Comparison of ENCODE assay signal across 25 cellular contexts in the genomic region with DNA sequence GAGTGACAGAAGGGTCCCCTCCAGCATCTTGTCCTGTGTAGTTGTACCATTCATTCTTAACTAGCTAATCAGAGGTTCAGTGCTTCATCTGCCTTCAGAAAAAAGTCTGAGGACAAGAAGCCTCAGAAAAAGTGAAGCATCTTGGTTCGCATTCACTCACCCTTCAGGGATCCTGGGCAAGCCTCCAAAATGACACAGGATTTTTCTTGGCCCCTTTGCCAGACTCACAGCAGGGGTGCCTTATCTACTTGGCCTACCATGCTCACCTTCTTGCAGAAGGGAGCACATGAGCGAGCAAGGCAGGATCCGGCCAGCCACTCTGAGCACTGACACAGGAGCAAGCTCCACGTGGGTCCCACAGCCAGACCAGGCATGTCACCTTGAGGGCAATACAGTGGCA. TPM values are rescaled to one million over a fixed set of nuclear protein-coding genes. Genes with fewer than 3 reads are reported as not detected.
DNase-seq lines count a peak whose midpoint lies in the region; ATAC-seq and TF ChIP-seq lines count a peak whose summit lies in the region.
"Had no signal": no experiment of that assay in that cellular context is flagged by ENCODE, and none has a peak within 500 bp of the region (broad histone marks: within the 10 kb centered on the region; RNA-seq: fewer than 3 reads in every experiment).

No MANE protein-coding gene starts in this region.

- H3K4me1 Mint-ChIP-seq in MCF 10A (ENCODE audit: insufficient read depth, unreplicated experiment) (no peaks in the 10 kb centered on the region), GM23338 (no peaks in the 10 kb centered on the region; the same call in 2 of the 3 replicates)
- no peaks in the 10 kb centered on the region for H3K4me1 Mint-ChIP-seq in stimulated activated effector memory CD8-positive, alpha-beta T cell treated with anti-CD3 and anti-CD28 coated beads, Interleukin-12 subunit alpha, Interleukin-12 subunit beta, amount 100 ng/mL, for 72 hours
- H3K4me1 Mint-ChIP-seq: CD14-positive monocyte; CD4-positive, alpha-beta memory T cell; CD4-positive, CD25-positive, alpha-beta regulatory T cell; CD8-positive, alpha-beta memory T cell had no signal

- H3K36me3 ChIP-seq in breast epithelium (no peaks in the 10 kb centered on the region), GM23338 (ENCODE audit: insufficient read depth) (peaks cover 11% of the 10 kb centered on the region; the same call in 1 of the 2 replicates)
- H3K36me3 ChIP-seq: BE2C, BLaER1 had no signal

- H3K27me3 ChIP-seq in breast epithelium (no peaks in the 10 kb centered on the region), GM23338 (ENCODE audit: insufficient read depth) (no peaks in the 10 kb centered on the region)
- H3K27me3 ChIP-seq: BE2C, BLaER1 had no signal

- no peaks in the 10 kb centered on the region for H3K79me2 ChIP-seq in GM23338 (replicated peaks; ENCODE audit: insufficient read depth)

- intact Hi-C loops in MCF 10A (cut with micrococcal nuclease) (no loop called here), breast epithelium (cut with DNase I; ENCODE audit: low total_unique reads) (no loop called here)

- H3K4me2 ChIP-seq in GM23338, result no peak overlapping the region
- H3K4me2 ChIP-seq: BLaER1 had no signal

- no peak for ATAC-seq in GM23338
- no peak for ATAC-seq in stimulated activated effector memory CD8-positive, alpha-beta T cell treated with anti-CD3 and anti-CD28 coated beads, Interleukin-12 subunit alpha, Interleukin-12 subunit beta, amount 100 ng/mL, for 72 hours
- ATAC-seq: GM12878 had no signal

- no peak for TF ChIP-seq POLR2A in breast epithelium (IDR thresholded peaks at IDR 0.05)

- H3K9me3 ChIP-seq in breast epithelium, result peaks cover 5 to 57% of the 10 kb centered on the region in 2 donors
- H3K9me3 ChIP-seq: BE2C had no signal

- BruUV-seq in MCF 10A (replicated peaks; lab: Mats Ljungman, UMichigan), result no TSS peak

- H3K36me3 Mint-ChIP-seq in MCF 10A (ENCODE audit: insufficient read depth, unreplicated experiment) (peaks cover 7% of the 10 kb centered on the region), GM23338 (ENCODE audit: low read depth) (peaks cover 19% of the 10 kb centered on the region; the same call in 2 of the 3 replicates)
- H3K36me3 Mint-ChIP-seq in stimulated activated effector memory CD8-positive, alpha-beta T cell treated with anti-CD3 and anti-CD28 coated beads, Interleukin-12 subunit alpha, Interleukin-12 subunit beta, amount 100 ng/mL, for 72 hours, result no peaks in the 10 kb centered on the region
- H3K36me3 Mint-ChIP-seq: CD14-positive monocyte; CD4-positive, CD25-positive, alpha-beta regulatory T cell had no signal

- H2AFZ ChIP-seq in GM23338, result no peak overlapping the region

- CTCF ChIA-PET in MCF 10A (lab: Yijun Ruan, JAX), result interaction anchor here (0.6 to 1.2 kb wide), 2 partner anchors 68 to 1436 kb away, joined by 3 to 6 read pairs; no protein-coding TSS in a partner anchor

- H3K9me3 Mint-ChIP-seq in MCF 10A (ENCODE audit: unreplicated experiment) (peaks cover 35% of the 10 kb centered on the region), GM23338 (peaks cover 64% of the 10 kb centered on the region)
- H3K9me3 Mint-ChIP-seq in stimulated activated effector memory CD8-positive, alpha-beta T cell treated with anti-CD3 and anti-CD28 coated beads, Interleukin-12 subunit alpha, Interleukin-12 subunit beta, amount 100 ng/mL, for 72 hours, result peaks cover 7% of the 10 kb centered on the region

- H3K4me3 ChIP-seq in breast epithelium (no peak overlapping the region), GM23338 (no peak overlapping the region)
- H3K4me3 ChIP-seq: BLaER1, GM12878 had no signal

- H3K4me3 Mint-ChIP-seq in MCF 10A (ENCODE audit: unreplicated experiment) (no peak overlapping the region), GM23338 (no peak overlapping the region)
- no peak overlapping the region for H3K4me3 Mint-ChIP-seq in stimulated activated effector memory CD8-positive, alpha-beta T cell treated with anti-CD3 and anti-CD28 coated beads, Interleukin-12 subunit alpha, Interleukin-12 subunit beta, amount 100 ng/mL, for 72 hours
- H3K4me3 Mint-ChIP-seq: CD14-positive monocyte; CD4-positive, alpha-beta memory T cell; CD4-positive, CD25-positive, alpha-beta regulatory T cell; CD8-positive, alpha-beta memory T cell had no signal

- H3K27ac ChIP-seq in breast epithelium, result no peak overlapping the region
- no peak overlapping the region for H3K27ac ChIP-seq in GM23338 (ENCODE audit: low read depth)
- H3K27ac ChIP-seq: 22Rv1, BLaER1 had no signal

- no peaks in the 10 kb centered on the region for H3K27me3 Mint-ChIP-seq in MCF 10A (ENCODE audit: insufficient read depth, unreplicated experiment)
- H3K27me3 Mint-ChIP-seq in GM23338 (ENCODE audit: insufficient read depth, low read depth, poor library complexity), result no peaks in the 10 kb centered on the region

- H4K20me1 ChIP-seq in GM23338 (replicated peaks; ENCODE audit: insufficient read depth), result no peaks in the 10 kb centered on the region
- H4K20me1 ChIP-seq: BLaER1 had no signal

- H3F3A ChIP-seq in GM23338 (replicated peaks; ENCODE audit: low read depth), result no peaks in the 10 kb centered on the region

- H3K4me1 ChIP-seq in breast epithelium (no peaks in the 10 kb centered on the region), GM23338 (ENCODE audit: insufficient read depth) (no peaks in the 10 kb centered on the region)
- H3K4me1 ChIP-seq: BE2C had no signal

- H3K9me2 ChIP-seq in GM23338 (ENCODE audit: insufficient read depth), result peaks cover 9% of the 10 kb centered on the region; the same call in 1 of the 2 replicates

- TF ChIP-seq CTCF in MCF 10A (IDR thresholded peaks at IDR 0.05; ENCODE audit: unreplicated experiment) (no peak), breast epithelium (IDR thresholded peaks at IDR 0.05) (no peak), GM23338 (conservative IDR thresholded peaks at IDR 0.05; ENCODE audit: low read depth in 2 of 2) (no peak)

- H3K27ac Mint-ChIP-seq in MCF 10A (ENCODE audit: low read depth, unreplicated experiment), result no peak overlapping the region
- H3K27ac Mint-ChIP-seq in GM23338, result no peak overlapping the region
- H3K27ac Mint-ChIP-seq in stimulated activated effector memory CD8-positive, alpha-beta T cell treated with anti-CD3 and anti-CD28 coated beads, Interleukin-12 subunit alpha, Interleukin-12 subunit beta, amount 100 ng/mL, for 72 hours, result no peak overlapping the region
- H3K27ac Mint-ChIP-seq: CD14-positive monocyte; CD4-positive, alpha-beta memory T cell; CD8-positive, alpha-beta memory T cell had no signal

- DNase-seq in MCF 10A (ENCODE audit: unreplicated experiment) (peak; percentile 59), breast epithelium (ENCODE audit: low spot score in 2 of 2) (no peak), A172 (ENCODE audit: low spot score) (peak; percentile 53), HT1080 (ENCODE audit: low read depth) (peak; percentile 44), GM23338 (ENCODE audit: low spot score) (no peak)
- DNase-seq in stimulated activated effector memory CD8-positive, alpha-beta T cell treated with anti-CD3 and anti-CD28 coated beads, Interleukin-12 subunit alpha, Interleukin-12 subunit beta, amount 100 ng/mL, for 72 hours (ENCODE audit: low spot score in 2 of 2), result no peak
- DNase-seq: ACHN; BE2C; C1 segment of cervical spinal cord; CD4-positive, alpha-beta memory T cell; CD4-positive, CD25-positive, alpha-beta regulatory T cell; CD8-positive, alpha-beta memory T cell; COR-L47; DMS 273 treated with DMSO at 0.1 percent for 48 hours; DMS153; DMS53; DMS79; DND-41; EL; GDM1 had no signal

- POLR2A ChIA-PET in MCF 10A (lab: Yijun Ruan, JAX), result no interaction called here

RNA-seq across cellular contexts. Expression of gene XDH, which starts 43.1 kb away (rescaled TPM):
- total RNA-seq in MCF 10A (2022) (29.3 and 47.5 TPM in 2 replicates), breast epithelium (1 to 10 TPM in 2 of 3 donors, under 1 TPM in 1; 0.16 to 6.9 (median 1.3) TPM)
- total RNA-seq in A172 (2014; rRNA removed; shearing (Covaris generic)), result 0.19 and 0.34 TPM in 2 replicates
- total RNA-seq in HT1080 (2014; rRNA removed; shearing (Covaris generic)), result 3.1 and 3.7 TPM in 2 replicates
- 1.2 and 1.6 TPM in 2 replicates for polyA plus RNA-seq in HT1080 (2015; cell fraction: cytosol; rRNA removed)
- 2.0 and 3.0 TPM in 2 replicates for polyA plus RNA-seq in HT1080 (2015; cell fraction: nucleus; rRNA removed)
- total RNA-seq in GM23338 (2014; rRNA removed; shearing (Covaris generic)), result 0.58 and 0.87 TPM in 2 replicates
- 0.55 and 0.71 TPM in 2 replicates for polyA plus RNA-seq in GM23338 (2016; fragmentation: Nextera tagmentation; extraction: Ambion mirVana)
- total RNA-seq: CD4-positive, alpha-beta memory T cell; CD4-positive, CD25-positive, alpha-beta regulatory T cell; CD8-positive, alpha-beta memory T cell; G401; GM12878 had no signal
- polyA plus RNA-seq: CD14-positive monocyte; CD4-positive, alpha-beta memory T cell; CD4-positive, CD25-positive, alpha-beta regulatory T cell; CD8-positive, alpha-beta memory T cell had no signal

Comparison
In these comparisons a context has a peak if more than half of its experiments do, and no peak if none do; other contexts are left out.
1. DNase-seq: peak in MCF 10A (single experiment), A172 (single experiment) and HT1080 (single experiment); none in breast epithelium (0 of 2), GM23338 (single experiment) and stimulated activated effector memory CD8-positive, alpha-beta T cell treated with anti-CD3 and anti-CD28 coated beads, Interleukin-12 subunit alpha, Interleukin-12 subunit beta, amount 100 ng/mL, for 72 hours (0 of 2).